8 cellular contexts compared by ENCODE assay signal in genomic region chr5:149834246-149834855, GRCh38.
DNase-seq lines count a peak whose midpoint lies in the region; ATAC-seq and TF ChIP-seq lines count a peak whose summit lies in the region.

No MANE protein-coding gene starts in this region.

- no peaks in the 10 kb centered on the region for H3K27me3 Mint-ChIP-seq in activated CD8-positive, alpha-beta T cell treated with anti-CD3 and anti-CD28 coated beads for 36 hours
- no peaks in the 10 kb centered on the region for H3K27me3 Mint-ChIP-seq in naive thymus-derived CD8-positive, alpha-beta T cell
- no peaks in the 10 kb centered on the region for H3K27me3 Mint-ChIP-seq in type B pancreatic cell

- POLR2A ChIA-PET in HEK293T (lab: Yijun Ruan, JAX): interaction anchor here (0.8 to 2.6 kb wide), 4 partner anchors 126 to 166 kb away, joined by 3 to 16 read pairs (median 5); partner anchors contain the start of genes HMGXB3, SLC26A2 and TIGD6
- POLR2A ChIA-PET in activated CD8-positive, alpha-beta T cell treated with anti-CD3 and anti-CD28 coated beads for 36 hours (lab: Charles Lee): interaction anchor here (1.1 to 1.8 kb wide), 3 partner anchors 17 to 126 kb away, joined by 3 to 6 read pairs (median 4); partner anchors contain the start of gene SLC26A2
- POLR2A ChIA-PET in naive thymus-derived CD8-positive, alpha-beta T cell (lab: Charles Lee): no interaction called here

- CTCF ChIA-PET in HEK293T (lab: Yijun Ruan, JAX): interaction anchor here (0.6 to 3.2 kb wide), 32 partner anchors 10 to 272 kb away, joined by 3 to 39 read pairs (median 4); partner anchors contain the start of gene SLC26A2
- CTCF ChIA-PET in activated CD8-positive, alpha-beta T cell treated with anti-CD3 and anti-CD28 coated beads for 36 hours (lab: Charles Lee): interaction anchor here (0.6 to 12.7 kb wide), 44 partner anchors 11 to 201 kb away, joined by 3 to 163 read pairs (median 4); partner anchors contain the start of genes HMGXB3, SLC26A2 and TIGD6

- no peaks in the 10 kb centered on the region for H3K9me3 Mint-ChIP-seq in activated CD8-positive, alpha-beta T cell treated with anti-CD3 and anti-CD28 coated beads for 36 hours
- no peaks in the 10 kb centered on the region for H3K9me3 Mint-ChIP-seq in naive thymus-derived CD8-positive, alpha-beta T cell
- no peaks in the 10 kb centered on the region for H3K9me3 Mint-ChIP-seq in type B pancreatic cell

- no peak for TF ChIP-seq POLR2A in esophagus muscularis mucosa (IDR thresholded peaks at IDR 0.05; ENCODE audit: low read depth)

- intact Hi-C loops in activated CD8-positive, alpha-beta T cell treated with anti-CD3 and anti-CD28 coated beads for 36 hours (cut with micrococcal nuclease): loop anchor here (2.0 kb wide), 1 partner anchor 156 kb away; no protein-coding TSS in a partner anchor
- intact Hi-C loops in esophagus muscularis mucosa (cut with DNase I): no loop called here

- peaks cover 0 to 6% (median 3%) of the 10 kb centered on the region in 4 donors for H3K4me1 ChIP-seq in esophagus muscularis mucosa

- TF ChIP-seq CTCF in activated CD8-positive, alpha-beta T cell treated with anti-CD3 and anti-CD28 coated beads for 36 hours (IDR thresholded peaks at IDR 0.05): peak; percentile 63
- TF ChIP-seq CTCF in esophagus muscularis mucosa (IDR thresholded peaks at IDR 0.05) (peak; percentile 54 to 69 (median 61)), type B pancreatic cell (conservative IDR thresholded peaks at IDR 0.05) (peak; percentile 87)

- peaks cover 12% of the 10 kb centered on the region for H3K36me3 Mint-ChIP-seq in activated CD8-positive, alpha-beta T cell treated with anti-CD3 and anti-CD28 coated beads for 36 hours (ENCODE audit: low read depth)
- peaks cover 0 to 37% (median 6%) of the 10 kb centered on the region in 3 donors for H3K36me3 Mint-ChIP-seq in naive thymus-derived CD8-positive, alpha-beta T cell
- no peaks in the 10 kb centered on the region for H3K36me3 Mint-ChIP-seq in type B pancreatic cell

- no peak for TF ChIP-seq EP300 in esophagus muscularis mucosa (IDR thresholded peaks at IDR 0.05)

- H3K4me3 ChIP-seq in esophagus muscularis mucosa: no peak overlapping the region

- peak; percentile 50 for DNase-seq in Caki2 (ENCODE audit: low read depth)
- peak; percentile 73 for DNase-seq in HEK293T (ENCODE audit: extremely low spot score)
- DNase-seq in NCI-H82 (lab: John Stamatoyannopoulos, UW): peak; percentile 78
- peak; percentile 75 for DNase-seq in activated CD8-positive, alpha-beta T cell treated with anti-CD3 and anti-CD28 coated beads for 36 hours
- DNase-seq in esophagus muscularis mucosa (ENCODE audit: extremely low spot score): no peak
- peak in 9 of 10 donors; percentile 13 to 73 (median 37) for DNase-seq in naive thymus-derived CD8-positive, alpha-beta T cell
- no peak for DNase-seq in type B pancreatic cell (ENCODE audit: extremely low spot score, unreplicated experiment)

- peaks cover 9% of the 10 kb centered on the region for H3K4me1 Mint-ChIP-seq in activated CD8-positive, alpha-beta T cell treated with anti-CD3 and anti-CD28 coated beads for 36 hours (ENCODE audit: low read depth)
- no peaks in the 10 kb centered on the region for H3K4me1 Mint-ChIP-seq in naive thymus-derived CD8-positive, alpha-beta T cell
- H3K4me1 Mint-ChIP-seq in type B pancreatic cell (ENCODE audit: unreplicated experiment): peaks cover 5% of the 10 kb centered on the region

- peaks cover 11 to 80% (median 64%) of the 10 kb centered on the region in 4 donors for H3K36me3 ChIP-seq in esophagus muscularis mucosa

- H3K27ac Mint-ChIP-seq in activated CD8-positive, alpha-beta T cell treated with anti-CD3 and anti-CD28 coated beads for 36 hours: no peak overlapping the region
- no peak overlapping the region for H3K27ac Mint-ChIP-seq in naive thymus-derived CD8-positive, alpha-beta T cell
- H3K27ac Mint-ChIP-seq in type B pancreatic cell: no peak overlapping the region

- ATAC-seq in activated CD8-positive, alpha-beta T cell treated with anti-CD3 and anti-CD28 coated beads for 36 hours: peak; percentile 48
- peak; percentile 37 to 39 for ATAC-seq in naive thymus-derived CD8-positive, alpha-beta T cell
- ATAC-seq in HG03439 (IDR thresholded peaks at IDR 0.05; ENCODE audit: unreplicated experiment): no peak

- in situ Hi-C loops in Caki2 (cut with HindIII; ENCODE audit: low pct_unique_long_range_greater_than_20kb, low sequenced_read_pairs): no loop called here

- no peaks in the 10 kb centered on the region for H3K9me3 ChIP-seq in esophagus muscularis mucosa

- H3K4me3 Mint-ChIP-seq in activated CD8-positive, alpha-beta T cell treated with anti-CD3 and anti-CD28 coated beads for 36 hours: no peak overlapping the region
- no peak overlapping the region for H3K4me3 Mint-ChIP-seq in naive thymus-derived CD8-positive, alpha-beta T cell
- H3K4me3 Mint-ChIP-seq in type B pancreatic cell: no peak overlapping the region

- no peaks in the 10 kb centered on the region for H3K27me3 ChIP-seq in esophagus muscularis mucosa

- 46% methylated on average over 5 of the region's 5 CpGs for WGBS in esophagus muscularis mucosa

- no peak overlapping the region for H3K27ac ChIP-seq in esophagus muscularis mucosa (replicated peaks in 1 of 4)

TF ChIP-seq in HEK293T, 16 proteins besides CTCF, POLR2A, EP300 and RAD21:
- no peak for TF ChIP-seq FOXA1 (IDR thresholded peaks at IDR 0.05)
- no peak for TF ChIP-seq ARNT (IDR thresholded peaks at IDR 0.05)
- no peak for TF ChIP-seq PKNOX1 (IDR thresholded peaks at IDR 0.05)
- TF ChIP-seq SP1 (IDR thresholded peaks at IDR 0.05): no peak
- no peak for TF ChIP-seq FOXM1 (IDR thresholded peaks at IDR 0.05; ENCODE audit: borderline replicate concordance)

Comparison
In these comparisons a context has a peak if more than half of its experiments do, and no peak if none do; other contexts are left out.
1. DNase-seq: peak in Caki2 (single experiment), HEK293T (single experiment), NCI-H82 (single experiment), activated CD8-positive, alpha-beta T cell treated with anti-CD3 and anti-CD28 coated beads for 36 hours (single experiment) and naive thymus-derived CD8-positive, alpha-beta T cell (9 of 10); none in esophagus muscularis mucosa (single experiment) and type B pancreatic cell (single experiment).
2. Peak in every context shown above with its lines, with median percentiles within 50 percentile points of each other: CTCF ChIP-seq.